In the genomic region with DNA sequence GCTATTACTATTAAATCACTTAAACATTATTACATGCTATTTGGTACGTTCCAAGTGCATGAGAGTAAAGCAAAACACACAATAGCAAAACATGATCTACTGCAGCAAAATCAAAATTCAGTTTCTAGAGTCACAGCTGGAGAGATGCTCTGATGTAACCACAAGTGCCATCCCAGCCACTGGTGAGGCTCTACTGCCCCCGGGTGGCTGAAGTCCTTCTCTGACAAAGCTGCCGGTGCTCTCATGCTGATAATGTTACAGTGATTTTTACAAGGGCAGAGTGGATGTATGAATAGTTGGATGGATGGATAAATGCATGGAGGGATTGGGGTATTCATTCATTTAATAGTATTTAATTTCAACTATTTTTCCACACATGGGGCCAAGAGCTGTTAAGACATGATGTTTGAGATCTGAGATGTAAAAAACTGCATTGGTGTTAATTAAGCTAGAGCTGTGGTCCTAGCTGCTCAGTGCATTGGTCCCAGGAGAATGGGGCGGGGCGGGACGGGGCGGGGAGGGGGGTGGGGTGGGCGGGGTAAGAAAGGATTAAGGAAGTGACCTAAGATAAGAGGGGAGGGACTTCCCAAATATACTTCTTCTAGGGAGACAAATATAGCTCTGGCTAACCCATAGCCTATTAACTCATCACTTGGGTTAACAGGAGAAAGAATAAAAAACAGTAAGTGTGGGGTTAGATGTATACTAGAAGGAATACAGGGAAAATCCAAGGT, we compare ENCODE assay signal across 8 cellular contexts. TPM values are rescaled to one million over a fixed set of nuclear protein-coding genes. Genes with fewer than 3 reads are reported as not detected.
DNase-seq lines count a peak whose midpoint lies in the region; ATAC-seq, FAIRE-seq and TF ChIP-seq lines count a peak whose summit lies in the region.

No MANE protein-coding gene starts in this region.

- no peak overlapping the region for H3K9ac ChIP-seq in keratinocyte (ENCODE audit: control insufficient read depth, extremely low read depth, insufficient read depth, low read length)

- no peaks in the 10 kb centered on the region for H3K9me3 ChIP-seq in keratinocyte (ENCODE audit: control insufficient read depth, low read depth, low read length)

- dilution Hi-C loops in keratinocyte (cut with MboI; ENCODE audit: extremely low pct_ligation_motif_present, low sequenced_read_pairs), result no loop called here

- no peaks in the 10 kb centered on the region for H3K79me2 ChIP-seq in keratinocyte (ENCODE audit: control insufficient read depth, insufficient read depth, low read length)

- peak; percentile 23 for DNase-seq in AG09309 (ENCODE audit: low read depth)
- peak; percentile 70 for DNase-seq in H4 (ENCODE audit: low spot score)
- DNase-seq in NCI-H2196 treated with DMSO at 0.1 percent for 48 hours (lab: John Stamatoyannopoulos, UW; ENCODE audit: unreplicated experiment), result peak; percentile 24
- peak in 57 of 61 donors; percentile 10 to 90 (median 57) for DNase-seq in caudate nucleus (lab: John Stamatoyannopoulos, UW)
- peak; percentile 4 for DNase-seq in keratinocyte (ENCODE audit: low read depth, low spot score)
- peak; percentile 35 for DNase-seq in stimulated activated CD4-positive, alpha-beta T cell treated with anti-CD3 and anti-CD28 coated beads, Interleukin-2, amount 100 ng/mL, for 4 hours (ENCODE audit: low read depth)

- no peaks in the 10 kb centered on the region for H4K20me1 ChIP-seq in keratinocyte (ENCODE audit: control insufficient read depth, extremely low read depth, insufficient read depth, low read length)

- TF ChIP-seq CTCF in AG09309 (IDR thresholded peaks at IDR 0.05; ENCODE audit: control insufficient read depth, insufficient read depth, low read depth, low read length, missing control alignments) (peak; percentile 91), WI38 (IDR thresholded peaks at IDR 0.05; ENCODE audit: low read depth, low read length) (peak; percentile 75), keratinocyte (optimal IDR thresholded peaks at IDR 0.05 in 1 of 3, IDR thresholded peaks at IDR 0.05 in 1 of 3, conservative IDR thresholded peaks at IDR 0.05 in 1 of 3; ENCODE audit: extremely low read depth in 1 of 3, insufficient read depth in 2 of 3, low read length in 3 of 3) (peak; percentile 86 to 97 (median 91))

- no peaks in the 10 kb centered on the region for H3K4me1 ChIP-seq in keratinocyte (ENCODE audit: control insufficient read depth, extremely low read depth, insufficient read depth, low read length)

- H3K36me3 ChIP-seq in keratinocyte (ENCODE audit: control insufficient read depth in 2 of 2, extremely low read depth in 1 of 2, insufficient read depth in 2 of 2, low read length in 2 of 2), result no peaks in the 10 kb centered on the region

- no peak overlapping the region for H2AFZ ChIP-seq in keratinocyte (ENCODE audit: control insufficient read depth, low read length)

- H3K4me2 ChIP-seq in keratinocyte (ENCODE audit: control insufficient read depth, extremely low read depth, insufficient read depth, low read depth, low read length), result no peak overlapping the region

- no peak for ATAC-seq in GM18502 (IDR thresholded peaks at IDR 0.05; ENCODE audit: poor library complexity, unreplicated experiment)

- H3K4me3 ChIP-seq in AG09309 (ENCODE audit: control insufficient read depth, low read depth, low read length), result no peak overlapping the region
- no peak overlapping the region for H3K4me3 ChIP-seq in WI38 (ENCODE audit: low read depth, low read length)
- no peak overlapping the region for H3K4me3 ChIP-seq in keratinocyte (ENCODE audit: control insufficient read depth in 2 of 3, extremely low read depth in 1 of 3, insufficient read depth in 2 of 3, low read depth in 1 of 3, low read length in 3 of 3)

- FAIRE-seq in keratinocyte (lab: Jason Lieb, UNC), result peak; percentile 59

- H3K9me1 ChIP-seq in keratinocyte (ENCODE audit: control insufficient read depth, extremely low read depth, insufficient read depth, low read length), result no peaks in the 10 kb centered on the region

- no peaks in the 10 kb centered on the region for H3K27me3 ChIP-seq in keratinocyte (ENCODE audit: control insufficient read depth, extremely low read depth, insufficient read depth, low read length)

- no peak overlapping the region for H3K27ac ChIP-seq in caudate nucleus (ENCODE audit: low read depth, low read length)
- no peak overlapping the region for H3K27ac ChIP-seq in keratinocyte (ENCODE audit: control insufficient read depth, insufficient read depth, low read length)

RNA-seq across cellular contexts. Expression of gene SPESP1, which starts 5.3 kb away (rescaled TPM):
- not detected in 2 replicates for total RNA-seq in H4 (2014; rRNA removed; shearing (Covaris generic))
- polyA plus RNA-seq in keratinocyte, result 3.8 to 6.1 TPM (median 5.3 TPM) in 3 replicates
- 3.3 TPM for polyA plus RNA-seq in keratinocyte (2011; ENCODE audit: low read depth)
- polyA plus RNA-seq in keratinocyte (2011; cell fraction: cytosol; rRNA removed), result 4.3 and 9.5 TPM in 2 replicates
- polyA plus RNA-seq in keratinocyte (2011; cell fraction: nucleus; rRNA removed), result 5.8 and 5.9 TPM in 2 replicates
- polyA plus RNA-seq in keratinocyte (2012; ENCODE audit: low replicate concordance), result 2.8 and 3.3 TPM in 2 replicates
- polyA minus RNA-seq in keratinocyte, result 1.9 to 3.4 TPM (median 3.0 TPM) in 3 replicates
- polyA minus RNA-seq in keratinocyte (2011; cell fraction: cytosol; rRNA and poly(A)+ RNA removed), result 7.3 TPM
- polyA minus RNA-seq in keratinocyte (2011; cell fraction: nucleus; rRNA and poly(A)+ RNA removed), result 1.3 and 2.9 TPM in 2 replicates

Comparison
In these comparisons a context has a peak if more than half of its experiments do, and no peak if none do; other contexts are left out.
1. DNase-seq: peak in every context shown above with its lines; median percentile 70 in H4; 57 in caudate nucleus; 35 in stimulated activated CD4-positive, alpha-beta T cell treated with anti-CD3 and anti-CD28 coated beads, Interleukin-2, amount 100 ng/mL, for 4 hours; 24 in NCI-H2196 treated with DMSO at 0.1 percent for 48 hours; 23 in AG09309; 4 in keratinocyte.